8 cellular contexts compared by ENCODE assay signal in genomic region chr20:43513298-43514061, GRCh38. TPM values are rescaled to one million over a fixed set of nuclear protein-coding genes. Genes with fewer than 3 reads are reported as not detected.
DNase-seq lines count a peak whose midpoint lies in the region; ATAC-seq and TF ChIP-seq lines count a peak whose summit lies in the region.

No MANE protein-coding gene starts in this region.

- TF ChIP-seq CTCF in endothelial cell (IDR thresholded peaks at IDR 0.05; ENCODE audit: unreplicated experiment) (no peak), ovary (IDR thresholded peaks at IDR 0.05) (no peak)

- H3K27me3 Mint-ChIP-seq in IgD-negative memory B cell = peaks cover 13% of the 10 kb centered on the region
- H3K27me3 Mint-ChIP-seq in endothelial cell (ENCODE audit: unreplicated experiment) = peaks cover 10% of the 10 kb centered on the region

- no peak for ATAC-seq in HG03521 (IDR thresholded peaks at IDR 0.05; ENCODE audit: unreplicated experiment)
- ATAC-seq in aorta (ENCODE audit: low FRiP score) = no peak
- no peak for ATAC-seq in activated CD4-positive, CD25-positive, alpha-beta regulatory T cell treated with anti-CD3 and anti-CD28 coated beads, Interleukin-2, amount 50 U/mL, for 24 hours

- 42 to 57% (median 56%) methylated on average over 16 to 24 of the region's 24 CpGs for WGBS in ovary, 3 donors
- WGBS in aorta, 2 donors = 54 to 55% methylated on average over 24 of the region's 24 CpGs

- H3K4me3 ChIP-seq in GM08714 (ENCODE audit: low read length) = peak overlapping the region; percentile 56; the same call in 1 of the 2 replicates
- H3K4me3 ChIP-seq in ovary = peak overlapping the region; percentile 43
- no peak overlapping the region for H3K4me3 ChIP-seq in aorta (ENCODE audit: low read length in 2 of 2)

- H3K4me1 Mint-ChIP-seq in IgD-negative memory B cell = peaks cover 10% of the 10 kb centered on the region in 3 donors
- no peaks in the 10 kb centered on the region for H3K4me1 Mint-ChIP-seq in endothelial cell (ENCODE audit: unreplicated experiment)

- H3K27me3 ChIP-seq in ovary = no peaks in the 10 kb centered on the region
- no peaks in the 10 kb centered on the region for H3K27me3 ChIP-seq in aorta (ENCODE audit: control insufficient read depth in 1 of 2, insufficient read depth in 2 of 2, low read length in 1 of 2)

- H3K9me3 ChIP-seq in ovary (no peaks in the 10 kb centered on the region), aorta (ENCODE audit: control insufficient read depth, low read length) (no peaks in the 10 kb centered on the region)

- TF ChIP-seq POLR2A in ovary (IDR thresholded peaks at IDR 0.05) = peak; percentile 11

- no peak for TF ChIP-seq EP300 in ovary (IDR thresholded peaks at IDR 0.05)

- H3K9me3 Mint-ChIP-seq in IgD-negative memory B cell (no peaks in the 10 kb centered on the region), endothelial cell (ENCODE audit: unreplicated experiment) (no peaks in the 10 kb centered on the region)

- H3K27ac ChIP-seq in ovary (peak overlapping the region in 1 of 2 donors; percentile 4), aorta (ENCODE audit: low read depth in 1 of 2, low read length in 2 of 2) (no peak overlapping the region)

- no peaks in the 10 kb centered on the region for H3K36me3 Mint-ChIP-seq in IgD-negative memory B cell
- peaks cover 15% of the 10 kb centered on the region for H3K36me3 Mint-ChIP-seq in endothelial cell (ENCODE audit: low read depth, unreplicated experiment)

- peak overlapping the region in 2 of 3 donors; percentile 33 to 76 for H3K27ac Mint-ChIP-seq in IgD-negative memory B cell
- H3K27ac Mint-ChIP-seq in endothelial cell (ENCODE audit: unreplicated experiment) = no peak overlapping the region

- intact Hi-C loops in ovary (cut with DNase I) = no loop called here
- intact Hi-C loops in aorta (cut with DNase I) = loop anchor here in 1 of 2 donors (5.0 kb wide), 1 partner anchor 56 kb away; the partner anchor contains the start of gene SRSF6

- DNase-seq in endothelial cell (ENCODE audit: low spot score) = no peak
- peak in 3 of 5 donors; percentile 27 to 32 (median 32) for DNase-seq in ovary
- no peak for DNase-seq in cerebellar nuclear complex (lab: John Stamatoyannopoulos, UW)
- no peak for DNase-seq in aorta

- H3K4me3 Mint-ChIP-seq in IgD-negative memory B cell (peak overlapping the region; percentile 90 to 98 (median 94)), endothelial cell (ENCODE audit: unreplicated experiment) (peak overlapping the region; percentile 76)

- H3K36me3 ChIP-seq in ovary (no peaks in the 10 kb centered on the region), aorta (ENCODE audit: control insufficient read depth in 1 of 2, insufficient read depth in 2 of 2, low read length in 1 of 2) (no peaks in the 10 kb centered on the region)

- peaks cover 4% of the 10 kb centered on the region for H3K4me1 ChIP-seq in ovary (ENCODE audit: insufficient read depth)
- H3K4me1 ChIP-seq in aorta (ENCODE audit: control insufficient read depth in 1 of 2, insufficient read depth in 2 of 2, low read length in 2 of 2) = no peaks in the 10 kb centered on the region

RNA-seq across cellular contexts. Expression of gene L3MBTL1, which starts 6.0 kb away (rescaled TPM):
- polyA plus RNA-seq in IgD-negative memory B cell (0.88 TPM), ovary (1 to 10 TPM; 8.0 to 8.3 TPM), aorta (10 to 100 TPM in 1 of 2 donors, 1 to 10 TPM in 1; 2.9 to 11.6 TPM)
- total RNA-seq in endothelial cell (ENCODE audit: unreplicated experiment) (19.8 TPM), ovary (10 to 100 TPM; 14.1 to 22.9 (median 19.0) TPM), aorta (10 to 100 TPM; 14.3 to 24.3 TPM)

RNA-seq across cellular contexts. Expression of gene SGK2, which starts 45.3 kb away (rescaled TPM):
- not detected for polyA plus RNA-seq in IgD-negative memory B cell
- total RNA-seq in endothelial cell (ENCODE audit: unreplicated experiment) = 0.85 TPM
- 1 to 10 TPM; 1.6 to 4.5 (median 2.4) TPM for total RNA-seq in ovary
- polyA plus RNA-seq in ovary = 1 to 10 TPM; 1.2 to 1.3 TPM
- 1 to 10 TPM; 2.7 to 3.4 TPM for total RNA-seq in aorta
- 1 to 10 TPM; 2.7 to 5.0 TPM for polyA plus RNA-seq in aorta

RNA-seq across cellular contexts. Expression of gene SRSF6, which starts 55.8 kb away (rescaled TPM):
- polyA plus RNA-seq in IgD-negative memory B cell = 58.1 TPM
- 157 TPM for total RNA-seq in endothelial cell (ENCODE audit: unreplicated experiment)
- total RNA-seq in ovary = 100 to 1,000 TPM in 5 of 7 donors, 10 to 100 TPM in 2; 69.7 to 163 (median 122) TPM
- polyA plus RNA-seq in ovary = 100 to 1,000 TPM in 1 of 2 donors, 10 to 100 TPM in 1; 99.4 to 132 TPM
- total RNA-seq in aorta = 100 to 1,000 TPM in 1 of 2 donors, 10 to 100 TPM in 1; 92.2 to 135 TPM
- 10 to 100 TPM; 26.7 to 90.4 TPM for polyA plus RNA-seq in aorta

Comparison
In these comparisons a context has a peak if more than half of its experiments do, and no peak if none do; other contexts are left out.
1. H3K4me3 ChIP-seq: peak in GM08714 (single experiment) and ovary (single experiment); none in aorta (0 of 2).
2. DNase-seq: peak in ovary (3 of 5); none in endothelial cell (single experiment), cerebellar nuclear complex (0 of 2) and aorta (0 of 2).